1 cellular context compared by ENCODE assay signal in the genomic region with DNA sequence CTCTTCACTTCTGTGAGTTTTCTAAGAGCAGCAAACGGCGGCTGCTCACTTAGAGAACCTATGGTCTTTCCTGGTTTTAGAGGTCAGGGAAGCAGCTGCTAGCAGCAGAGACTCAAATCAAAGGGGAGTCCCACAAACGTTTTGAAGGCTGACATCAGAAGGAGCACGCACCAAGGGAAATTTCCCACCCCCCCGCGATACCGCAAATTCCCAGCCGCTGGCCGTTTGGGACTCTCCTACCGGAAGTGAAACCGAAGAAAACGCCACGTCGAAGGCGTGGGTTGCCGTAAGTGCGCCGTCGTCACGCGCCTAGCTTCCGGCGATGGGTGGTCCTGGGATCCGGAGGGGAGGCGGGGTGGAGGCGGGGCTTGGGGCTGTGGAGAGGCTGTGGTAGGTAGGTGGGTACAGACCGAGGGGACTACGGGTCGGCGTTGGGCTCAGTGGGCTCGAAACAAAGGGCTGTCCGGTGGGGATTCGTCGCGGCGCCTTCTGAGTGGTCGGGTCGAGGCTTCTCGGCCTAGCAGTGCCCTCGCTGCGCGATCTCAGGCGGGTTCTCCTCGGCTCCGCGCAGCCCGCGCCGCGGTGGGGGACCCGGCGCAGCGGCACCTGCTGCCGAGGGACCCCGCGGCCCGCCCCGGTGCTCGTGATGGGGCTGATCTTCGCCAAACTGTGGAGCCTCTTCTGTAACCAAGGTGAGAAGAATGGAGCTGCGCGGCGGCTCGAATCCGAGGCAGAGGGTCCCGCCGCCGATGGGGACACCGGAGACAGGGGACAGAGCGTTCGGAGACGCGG.
TF ChIP-seq lines count a peak whose summit lies in the region.

A gene with protein sequence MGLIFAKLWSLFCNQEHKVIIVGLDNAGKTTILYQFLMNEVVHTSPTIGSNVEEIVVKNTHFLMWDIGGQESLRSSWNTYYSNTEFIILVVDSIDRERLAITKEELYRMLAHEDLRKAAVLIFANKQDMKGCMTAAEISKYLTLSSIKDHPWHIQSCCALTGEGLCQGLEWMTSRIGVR (plus strand): TSS at position 440 of the 792 bp plus-strand sequence. CDS start 207 bp downstream, at position 647.

TF ChIP-seq in HepG2, 621 proteins besides CTCF, POLR2A, EP300 and RAD21 (continued from another document):
- no peak for TF ChIP-seq SOX6 (IDR thresholded peaks at IDR 0.05)
- TF ChIP-seq SOX6 (CRISPR knock-in tag; IDR thresholded peaks at IDR 0.05) = peak; percentile 33; the same call in 1 of the 2 replicates
- no peak; the same call in 1 of the 2 replicates for TF ChIP-seq ZXDC (CRISPR knock-in tag; IDR thresholded peaks at IDR 0.05)
- TF ChIP-seq AKNA (CRISPR knock-in tag; IDR thresholded peaks at IDR 0.05; ENCODE audit: borderline replicate concordance) = no peak
- peak; percentile 58 for TF ChIP-seq BHLHE40 (IDR thresholded peaks at IDR 0.05; ENCODE audit: low read length)
- peak; percentile 65 for TF ChIP-seq ZNF160 (CRISPR knock-in tag; IDR thresholded peaks at IDR 0.05)
- no peak for TF ChIP-seq RAD51 (IDR thresholded peaks at IDR 0.05; ENCODE audit: borderline replicate concordance)
- TF ChIP-seq AGO2 (optimal IDR thresholded peaks at IDR 0.05; ENCODE audit: low read depth, low read length) = peak; percentile 90
- TF ChIP-seq SALL1 (CRISPR knock-in tag; IDR thresholded peaks at IDR 0.05) = peak; percentile 76; the same call in 1 of the 2 replicates
- 0 out of 2 replicates have a peak, but pooled peaks have one; percentile 18 for TF ChIP-seq MXD1 (CRISPR knock-in tag; IDR thresholded peaks at IDR 0.05)
- TF ChIP-seq ZFP36L1 (CRISPR knock-in tag; IDR thresholded peaks at IDR 0.05) = no peak; the same call in 1 of the 2 replicates
